21 cellular contexts compared by ENCODE assay signal in the genomic region with DNA sequence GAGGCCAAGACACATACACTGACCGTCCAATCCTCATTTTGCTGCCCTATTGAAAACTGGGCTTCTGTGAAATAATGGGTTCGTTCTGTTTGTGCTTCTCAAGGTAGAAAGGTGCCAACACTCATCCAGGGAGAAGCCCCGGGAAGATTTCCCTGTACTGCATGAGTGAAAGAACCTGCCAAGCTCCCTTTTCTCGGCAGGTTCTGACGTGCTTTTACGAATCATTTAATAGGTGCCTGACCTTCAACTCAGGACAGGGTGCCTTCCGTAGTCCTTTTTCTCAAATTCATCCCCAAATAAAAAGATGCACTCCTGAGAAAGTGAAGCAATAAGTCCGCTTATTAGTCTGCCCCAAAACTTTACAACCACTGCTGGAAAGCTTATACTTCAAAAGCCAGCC.
A peak's percentile ranks its signal among the peaks of the same experiment; 100 is the strongest.
DNase-seq lines count a peak whose midpoint lies in the region; ATAC-seq, FAIRE-seq and TF ChIP-seq lines count a peak whose summit lies in the region.
"Had no signal": no experiment of that assay in that cellular context is flagged by ENCODE, and none has a peak within 500 bp of the region (broad histone marks: within the 10 kb centered on the region; RNA-seq: fewer than 3 reads in every experiment).

No MANE protein-coding gene starts in this region.

- H3K9ac ChIP-seq in mammary epithelial cell (ENCODE audit: insufficient read depth, low read length): no peak overlapping the region
- H3K9ac ChIP-seq in keratinocyte (ENCODE audit: control insufficient read depth, extremely low read depth, insufficient read depth, low read length): no peak overlapping the region

- no peak overlapping the region for H3K4me2 ChIP-seq in mammary epithelial cell (ENCODE audit: insufficient read depth, low read depth, low read length)
- peak overlapping the region; percentile 4 for H3K4me2 ChIP-seq in keratinocyte (ENCODE audit: control insufficient read depth, extremely low read depth, insufficient read depth, low read depth, low read length)
- H3K4me2 ChIP-seq: A549 had no signal

- FAIRE-seq in keratinocyte (lab: Jason Lieb, UNC): no peak
- FAIRE-seq: A549, D721Med, G401.6, GM12891 had no signal

- H3K9me1 ChIP-seq in keratinocyte (ENCODE audit: control insufficient read depth, extremely low read depth, insufficient read depth, low read length): no peaks in the 10 kb centered on the region

- no peak overlapping the region for H3K4me3 Mint-ChIP-seq in osteocyte (ENCODE audit: unreplicated experiment)
- H3K4me3 Mint-ChIP-seq: CD8-positive, alpha-beta T cell; H9 had no signal

- ATAC-seq in esophagus mucosa (peak; percentile 82), left lung (no peak)
- ATAC-seq: A549; CD8-positive, alpha-beta T cell had no signal

- dilution Hi-C loops in mammary epithelial cell (cut with HindIII; ENCODE audit: low sequenced_read_pairs) (loop anchor here (5.0 kb wide), 1 partner anchor 50 kb away; no protein-coding TSS in a partner anchor), keratinocyte (cut with MboI; ENCODE audit: extremely low pct_ligation_motif_present, low sequenced_read_pairs) (no loop called here)

- H3K27me3 Mint-ChIP-seq in osteocyte (ENCODE audit: unreplicated experiment): no peaks in the 10 kb centered on the region

- H3K27ac ChIP-seq in RWPE1: peak overlapping the region; percentile 73
- H3K27ac ChIP-seq in mammary epithelial cell (ENCODE audit: insufficient read depth, low read depth, low read length): no peak overlapping the region
- no peak overlapping the region for H3K27ac ChIP-seq in keratinocyte (ENCODE audit: control insufficient read depth, insufficient read depth, low read length)
- H3K27ac ChIP-seq in left lung: no peak overlapping the region
- H3K27ac ChIP-seq: A549, C4-2B had no signal

- H2AFZ ChIP-seq in mammary epithelial cell (ENCODE audit: low read depth, low read length) (no peak overlapping the region), keratinocyte (ENCODE audit: control insufficient read depth, low read length) (no peak overlapping the region)

- intact Hi-C loops in mammary epithelial cell (cut with micrococcal nuclease) (no loop called here), left lung (cut with DNase I) (no loop called here)

- CTCF ChIA-PET in RWPE1 (lab: Yijun Ruan, JAX) (no interaction called here), mammary epithelial cell (lab: Charles Lee; ENCODE audit: low non-redundant PET) (no interaction called here)

- POLR2A ChIA-PET in RWPE1 (lab: Yijun Ruan, JAX; ENCODE audit: low non-redundant PET): no interaction called here

- H3K9me3 ChIP-seq in mammary epithelial cell (replicated peaks; ENCODE audit: insufficient read depth, low read length) (no peaks in the 10 kb centered on the region), keratinocyte (ENCODE audit: control insufficient read depth, low read depth, low read length) (no peaks in the 10 kb centered on the region), left lung (no peaks in the 10 kb centered on the region)
- H3K9me3 ChIP-seq: A549, BE2C had no signal

- H3K4me1 ChIP-seq in mammary epithelial cell (ENCODE audit: insufficient read depth, low read length) (peaks cover 20% of the 10 kb centered on the region), keratinocyte (ENCODE audit: control insufficient read depth, extremely low read depth, insufficient read depth, low read length) (peaks cover 25% of the 10 kb centered on the region), left lung (peaks cover 6 to 23% of the 10 kb centered on the region in 2 donors)
- H3K4me1 ChIP-seq: BE2C had no signal

- DNase-seq in RWPE1 (ENCODE audit: low spot score) (no peak), mammary epithelial cell (peak; percentile 46), keratinocyte (ENCODE audit: low read depth, low spot score) (no peak), left lung (no peak), osteocyte (ENCODE audit: extremely low spot score, unreplicated experiment) (no peak)
- DNase-seq in stimulated activated CD4-positive, alpha-beta T cell treated with anti-CD3 and anti-CD28 coated beads, Interleukin-4, amount 100 ng/mL, for 24 hours: no peak
- DNase-seq in stimulated activated CD4-positive, alpha-beta T cell treated with anti-CD3 and anti-CD28 coated beads, Interleukin-2, amount 100 ng/mL, for 48 hours: no peak
- DNase-seq: BE2C; CD8-positive, alpha-beta T cell; COR-L47; DMS153; DMS79 treated with DMSO at 0.1 percent for 48 hours; EL; GOT3; H9 had no signal

- WGBS in mammary epithelial cell (ENCODE audit: low coverage, missing lambda C conversion rate): 79% methylated on average over 8 of the region's 8 CpGs

- H3K9me3 Mint-ChIP-seq in osteocyte (ENCODE audit: unreplicated experiment): no peaks in the 10 kb centered on the region
- H3K9me3 Mint-ChIP-seq: CD8-positive, alpha-beta T cell; H9 had no signal

- TF ChIP-seq CTCF in RWPE1 (conservative IDR thresholded peaks at IDR 0.05; ENCODE audit: low read depth): no peak
- no peak for TF ChIP-seq CTCF in mammary epithelial cell (conservative IDR thresholded peaks at IDR 0.05 in 1 of 2, IDR thresholded peaks at IDR 0.05 in 1 of 2; ENCODE audit: extremely low read depth in 1 of 2, insufficient read depth in 1 of 2, low read depth in 1 of 2, low read length in 2 of 2)
- TF ChIP-seq CTCF in keratinocyte (optimal IDR thresholded peaks at IDR 0.05 in 1 of 3, IDR thresholded peaks at IDR 0.05 in 1 of 3, conservative IDR thresholded peaks at IDR 0.05 in 1 of 3; ENCODE audit: extremely low read depth in 1 of 3, insufficient read depth in 2 of 3, low read length in 3 of 3): no peak
- TF ChIP-seq CTCF in left lung (IDR thresholded peaks at IDR 0.05): no peak
- no peak for TF ChIP-seq CTCF in osteocyte (IDR thresholded peaks at IDR 0.05)

- in situ Hi-C loops in mammary epithelial cell (cut with MboI; ENCODE audit: low sequenced_read_pairs in 2 of 2): no loop called here

- BruUV-seq in mammary epithelial cell (replicated peaks; lab: Mats Ljungman, UMichigan): no TSS peak

- H3K79me2 ChIP-seq in mammary epithelial cell (ENCODE audit: insufficient read depth, low read length): no peaks in the 10 kb centered on the region
- no peaks in the 10 kb centered on the region for H3K79me2 ChIP-seq in keratinocyte (ENCODE audit: control insufficient read depth, insufficient read depth, low read length)

- no peak overlapping the region for H3K4me3 ChIP-seq in mammary epithelial cell (replicated peaks in 1 of 3; ENCODE audit: insufficient read depth in 1 of 3, low read depth in 2 of 3, low read length in 3 of 3)
- no peak overlapping the region for H3K4me3 ChIP-seq in keratinocyte (ENCODE audit: control insufficient read depth in 2 of 3, extremely low read depth in 1 of 3, insufficient read depth in 2 of 3, low read depth in 1 of 3, low read length in 3 of 3)
- no peak overlapping the region for H3K4me3 ChIP-seq in left lung
- H3K4me3 ChIP-seq: A549 had no signal

- H3K36me3 ChIP-seq in mammary epithelial cell (ENCODE audit: insufficient read depth, low read length): no peaks in the 10 kb centered on the region
- no peaks in the 10 kb centered on the region for H3K36me3 ChIP-seq in keratinocyte (ENCODE audit: control insufficient read depth in 2 of 2, extremely low read depth in 1 of 2, insufficient read depth in 2 of 2, low read length in 2 of 2)
- no peaks in the 10 kb centered on the region for H3K36me3 ChIP-seq in left lung
- H3K36me3 ChIP-seq: BE2C had no signal

- H4K20me1 ChIP-seq in mammary epithelial cell (ENCODE audit: insufficient read depth, low read length): no peaks in the 10 kb centered on the region
- no peaks in the 10 kb centered on the region for H4K20me1 ChIP-seq in keratinocyte (ENCODE audit: control insufficient read depth, extremely low read depth, insufficient read depth, low read length)

- H3K27me3 ChIP-seq in mammary epithelial cell (ENCODE audit: insufficient read depth, low read length): no peaks in the 10 kb centered on the region
- H3K27me3 ChIP-seq in keratinocyte (ENCODE audit: control insufficient read depth, extremely low read depth, insufficient read depth, low read length): no peaks in the 10 kb centered on the region
- H3K27me3 ChIP-seq in left lung: no peaks in the 10 kb centered on the region
- H3K27me3 ChIP-seq: BE2C had no signal

- no peak overlapping the region for H3K27ac Mint-ChIP-seq in osteocyte (ENCODE audit: unreplicated experiment)
- H3K27ac Mint-ChIP-seq: CD8-positive, alpha-beta T cell had no signal

- no peaks in the 10 kb centered on the region for H3K36me3 Mint-ChIP-seq in osteocyte (ENCODE audit: unreplicated experiment)

- no peaks in the 10 kb centered on the region for H3K4me1 Mint-ChIP-seq in osteocyte (ENCODE audit: unreplicated experiment)
